Comparison of ENCODE assay signal across 27 cellular contexts in the genomic region with DNA sequence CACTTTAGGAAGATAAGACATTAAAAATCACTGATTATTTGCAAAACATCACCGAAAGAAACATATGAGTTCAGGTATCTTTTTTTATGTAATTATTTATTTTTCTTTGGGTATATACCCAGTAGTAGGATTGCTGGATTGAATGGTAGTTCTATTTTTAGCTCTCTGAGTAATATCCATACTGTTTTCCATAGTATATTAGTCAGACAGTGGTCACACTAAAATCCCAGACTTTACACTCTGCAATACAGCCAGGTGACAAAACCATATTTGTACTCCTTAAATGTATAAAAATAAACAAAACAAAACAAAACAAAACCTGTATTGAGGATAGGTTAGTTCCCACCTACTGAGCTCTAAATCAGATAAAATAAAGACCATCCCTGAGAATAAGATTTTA.
"Had no signal": no experiment of that assay in that cellular context is flagged by ENCODE, and none has a peak within 500 bp of the region (broad histone marks: within the 10 kb centered on the region; RNA-seq: fewer than 3 reads in every experiment).

No MANE protein-coding gene starts in this region.

- ATAC-seq: activated naive CD4-positive, alpha-beta T cell treated with anti-CD3 and anti-CD28 coated beads, Interleukin-2, amount 50 U/mL, for 72 hours; activated T-cell treated with anti-CD3 and anti-CD28 coated beads, Interleukin-2, amount 50 U/mL, for 72 hours; esophagus mucosa; foreskin keratinocyte; heart left ventricle; left colon; naive thymus-derived CD4-positive, alpha-beta T cell; pancreas; sciatic nerve; stimulated activated effector memory CD8-positive, alpha-beta T cell treated with anti-CD3 and anti-CD28 coated beads, Interleukin-12 subunit alpha, Interleukin-12 subunit beta, amount 100 ng/mL, for 72 hours had no signal

- H3K36me3 ChIP-seq: heart left ventricle, pancreas, prostate gland, thoracic aorta, uterus had no signal

- H3K27me3 ChIP-seq: foreskin keratinocyte, heart left ventricle, pancreas, uterus had no signal

- H3K4me1 ChIP-seq: foreskin keratinocyte, heart left ventricle, pancreas, prostate gland, uterus had no signal

- H3K27ac ChIP-seq: coronary artery, foreskin keratinocyte, heart left ventricle, pancreas, prostate gland, skin epidermis, thoracic aorta, uterus, VCaP had no signal

- H3K9me3 ChIP-seq: pancreas, prostate gland, thoracic aorta, uterus had no signal

- H3K4me3 ChIP-seq: coronary artery, heart left ventricle, pancreas, prostate gland, skin epidermis, thoracic aorta, uterus had no signal

- DNase-seq: activated CD4-positive, alpha-beta T cell treated with anti-CD3 and anti-CD28 coated beads for 4 hours; activated CD4-positive, alpha-beta T cell treated with anti-CD3 and anti-CD28 coated beads, Interleukin-2, amount 50 U/mL, for 4 hours; activated naive CD4-positive, alpha-beta T cell; activated T-cell treated with anti-CD3 and anti-CD28 coated beads for 4 hours; activated T-cell treated with anti-CD3 and anti-CD28 coated beads, Interleukin-2, amount 50 U/mL, for 72 hours; endodermal cell; foreskin keratinocyte; heart left ventricle; hypothalamus; immature natural killer cell; kidney; left colon; midbrain; naive thymus-derived CD4-positive, alpha-beta T cell; pancreas; retina; stimulated activated CD4-positive, alpha-beta T cell treated with anti-CD3 and anti-CD28 coated beads, Interleukin-4, amount 100 ng/mL, for 24 hours; uterus had no signal
